Comparison of ENCODE assay signal across 21 cellular contexts in the genomic region with DNA sequence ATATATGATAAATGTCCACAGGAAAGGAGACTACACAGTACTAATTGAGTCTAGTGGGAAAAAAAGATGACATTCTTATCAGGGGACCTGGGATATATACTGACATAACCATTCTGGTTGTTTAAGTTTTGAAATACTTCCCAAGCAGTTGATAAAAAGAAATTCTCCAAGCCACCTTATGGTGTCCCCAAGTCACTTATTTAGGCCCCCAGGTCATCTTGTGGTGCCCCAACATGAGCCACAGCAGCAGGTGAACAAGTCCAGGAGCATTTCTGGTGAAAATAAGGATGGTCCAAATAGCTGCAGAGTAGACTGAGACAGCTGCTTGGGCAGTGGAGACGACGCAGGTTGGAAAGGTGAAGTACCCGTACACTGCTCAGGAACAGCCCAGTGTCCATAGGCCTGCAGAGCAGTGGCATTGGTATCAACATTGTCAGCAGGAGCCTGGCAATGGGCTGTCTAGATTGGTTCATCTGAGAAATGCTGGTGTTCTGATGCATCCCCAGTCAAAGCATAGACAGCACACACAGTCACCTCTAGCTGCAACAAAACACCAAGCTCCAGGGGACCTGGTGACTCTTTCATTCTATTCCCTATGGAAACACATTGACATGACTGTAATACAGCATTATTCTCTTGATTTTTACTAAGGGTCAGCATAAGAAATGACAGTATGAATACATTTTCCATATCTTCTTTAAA.
A peak's percentile ranks its signal among the peaks of the same experiment; 100 is the strongest.
DNase-seq lines count a peak whose midpoint lies in the region; ATAC-seq and TF ChIP-seq lines count a peak whose summit lies in the region.
"Had no signal": no experiment of that assay in that cellular context is flagged by ENCODE, and none has a peak within 500 bp of the region (broad histone marks: within the 10 kb centered on the region; RNA-seq: fewer than 3 reads in every experiment).

No MANE protein-coding gene starts in this region.

- H3K4ac ChIP-seq in IMR-90 (ENCODE audit: low read depth, low read length) = peak overlapping the region; percentile 73

- ATAC-seq in IMR-90 (ENCODE audit: low read depth) (peak; percentile 58), right cardiac atrium (no peak), lower lobe of right lung (no peak), GM21786 (IDR thresholded peaks at IDR 0.05; ENCODE audit: unreplicated experiment) (no peak)
- ATAC-seq: GM12878; naive thymus-derived CD8-positive, alpha-beta T cell; pancreas had no signal

- H2BK20ac ChIP-seq in IMR-90 (ENCODE audit: low read depth, low read length) = peak overlapping the region; percentile 90

- no peak overlapping the region; the same call in 1 of the 2 replicates for H3K56ac ChIP-seq in IMR-90 (ENCODE audit: extremely low read depth, insufficient read depth, low read length)

- no TSS peak for BruUV-seq in IMR-90 (replicated peaks; lab: Mats Ljungman, UMichigan)

- CTCF ChIA-PET in IMR-90 (lab: Yijun Ruan, JAX) = interaction anchor here (0.6 kb wide), 1 partner anchor 787 kb away, joined by 4 read pairs; no protein-coding TSS in a partner anchor

- H2BK5ac ChIP-seq in IMR-90 (ENCODE audit: low read depth, low read length, poor library complexity, severe bottlenecking) = peak overlapping the region; percentile 83

- no peak overlapping the region for H3K4me3 ChIP-seq in IMR-90 (ENCODE audit: insufficient read depth, low read depth, low read length)
- no peak overlapping the region for H3K4me3 ChIP-seq in brain microvascular endothelial cell (ENCODE audit: low read depth, low read length)
- no peak overlapping the region for H3K4me3 ChIP-seq in right cardiac atrium (ENCODE audit: low read length)
- H3K4me3 ChIP-seq in lower lobe of right lung = no peak overlapping the region
- H3K4me3 ChIP-seq: GM12878, pancreas, right lobe of liver, testis had no signal

- dilution Hi-C loops in IMR-90 (cut with HindIII; ENCODE audit: low sequenced_read_pairs, unreplicated experiment) = no loop called here

- H2BK15ac ChIP-seq in IMR-90 (ENCODE audit: low read depth, low read length) = peak overlapping the region; percentile 12; the same call in 2 of the 3 replicates

- peak overlapping the region; percentile 48 for H3K23ac ChIP-seq in IMR-90 (ENCODE audit: low read depth, low read length)

- H3K27me3 ChIP-seq in IMR-90 (ENCODE audit: control insufficient read depth, insufficient read depth, low read length) (no peaks in the 10 kb centered on the region), brain microvascular endothelial cell (replicated peaks) (no peaks in the 10 kb centered on the region), right cardiac atrium (ENCODE audit: control insufficient read depth, insufficient read depth) (no peaks in the 10 kb centered on the region), lower lobe of right lung (ENCODE audit: low read depth) (no peaks in the 10 kb centered on the region)
- H3K27me3 ChIP-seq: pancreas, right lobe of liver, testis had no signal

- no peak overlapping the region for H2AK9ac ChIP-seq in IMR-90 (replicated peaks; ENCODE audit: low read depth, low read length, poor library complexity)

- H3K4me1 ChIP-seq in IMR-90 (ENCODE audit: control insufficient read depth, insufficient read depth, low read length) (peaks cover 10% of the 10 kb centered on the region), right cardiac atrium (ENCODE audit: control insufficient read depth, insufficient read depth, low read length) (no peaks in the 10 kb centered on the region), lower lobe of right lung (no peaks in the 10 kb centered on the region)
- H3K4me1 ChIP-seq: pancreas, right lobe of liver had no signal

- no peak overlapping the region; the same call in 1 of the 2 replicates for H4K91ac ChIP-seq in IMR-90 (ENCODE audit: insufficient read depth, low read depth, low read length)

- no peak for TF ChIP-seq RAD21 in IMR-90 (IDR thresholded peaks at IDR 0.05; ENCODE audit: low read length)

- no peak for TF ChIP-seq POLR2A in IMR-90 (IDR thresholded peaks at IDR 0.05; ENCODE audit: low read depth, low read length)

- H2AK5ac ChIP-seq in IMR-90 (ENCODE audit: low read depth, low read length) = peak overlapping the region; percentile 86; the same call in 1 of the 2 replicates

- H3K36me3 ChIP-seq in IMR-90 (ENCODE audit: control insufficient read depth, insufficient read depth, low read length) (no peaks in the 10 kb centered on the region), brain microvascular endothelial cell (replicated peaks) (no peaks in the 10 kb centered on the region), lower lobe of right lung (no peaks in the 10 kb centered on the region)
- H3K36me3 ChIP-seq: pancreas, right lobe of liver had no signal

- TF ChIP-seq CTCF in IMR-90 (conservative IDR thresholded peaks at IDR 0.05; ENCODE audit: low read depth, low read length) (no peak), brain microvascular endothelial cell (IDR thresholded peaks at IDR 0.05; ENCODE audit: low read depth, low read length, missing control alignments) (no peak), lower lobe of right lung (IDR thresholded peaks at IDR 0.05) (no peak)

- no peaks in the 10 kb centered on the region for H3K9me3 ChIP-seq in IMR-90 (ENCODE audit: control insufficient read depth, insufficient read depth, low read length)
- H3K9me3 ChIP-seq in right cardiac atrium (ENCODE audit: control insufficient read depth, low read length) = no peaks in the 10 kb centered on the region
- no peaks in the 10 kb centered on the region for H3K9me3 ChIP-seq in lower lobe of right lung
- H3K9me3 ChIP-seq: pancreas, right lobe of liver, testis had no signal

- WGBS in IMR-90 (ENCODE audit: extremely low coverage in 2 of 2, insufficient read length in 1 of 2), 2 experiments = 100% methylated on average over 1 of the region's 3 CpGs; no CpG with 5 or more reads in 1 of the 2 experiments
- 93% methylated on average over 3 of the region's 3 CpGs for whole genome bisulfite sequencing in right cardiac atrium

- H3K14ac ChIP-seq in IMR-90 (replicated peaks; ENCODE audit: low read depth, low read length) = peak overlapping the region; percentile 84; the same call in 1 of the 2 replicates

- peak overlapping the region; percentile 37 for H3K18ac ChIP-seq in IMR-90 (ENCODE audit: low read depth, low read length)

- H3K27ac ChIP-seq in IMR-90 (ENCODE audit: insufficient read depth, low read length) (peak overlapping the region; percentile 45; the same call in 1 of the 2 replicates), brain microvascular endothelial cell (peak overlapping the region; percentile 27), right cardiac atrium (ENCODE audit: low read length) (no peak overlapping the region), lower lobe of right lung (no peak overlapping the region)
- H3K27ac ChIP-seq: C4-2B, pancreas, right lobe of liver, RWPE1, testis had no signal

- H4K20me1 ChIP-seq in IMR-90 (ENCODE audit: insufficient read depth, low read length) = no peaks in the 10 kb centered on the region

- H4K8ac ChIP-seq in IMR-90 (ENCODE audit: low read depth in 2 of 2, low read length in 2 of 2) = peak overlapping the region in 1 of 2 experiments; percentile 22; a peak in 1 of 4 replicates

- peak overlapping the region; percentile 62; the same call in 1 of the 2 replicates for H4K5ac ChIP-seq in IMR-90 (ENCODE audit: low read depth, low read length)

- intact Hi-C loops in IMR-90 (cut with micrococcal nuclease) = no loop called here
- intact Hi-C loops in right cardiac atrium (cut with DNase I) = no loop called here
- intact Hi-C loops in lower lobe of right lung (cut with DNase I) = no loop called here

- POLR2A ChIA-PET in IMR-90 (lab: Charles Lee; ENCODE audit: unreplicated experiment) = no interaction called here

- H2AFZ ChIP-seq in IMR-90 (replicated peaks; ENCODE audit: low read length, poor library complexity) = peak overlapping the region; percentile 64

- H3K4me2 ChIP-seq in IMR-90 (ENCODE audit: low read depth, low read length) = peak overlapping the region; percentile 73

- no peak overlapping the region for H3K9ac ChIP-seq in IMR-90 (ENCODE audit: low read depth, low read length)

- H3K79me1 ChIP-seq in IMR-90 (ENCODE audit: low read depth in 1 of 2, low read length in 2 of 2) = peaks cover 0 to 3% of the 10 kb centered on the region in 2 experiments; a peak in 1 of 4 replicates

- peak; percentile 37 for DNase-seq in Daoy (ENCODE audit: low read depth)
- DNase-seq in IMR-90 = peak; percentile 30
- peak; percentile 55 for DNase-seq in brain microvascular endothelial cell
- peak; percentile 30 for DNase-seq in kidney tubule cell (ENCODE audit: low spot score)
- no peak for DNase-seq in right cardiac atrium
- DNase-seq in lower lobe of right lung = no peak
- DNase-seq in Ammon's horn (ENCODE audit: low spot score) = no peak
- DNase-seq: ACHN; activated T-cell treated with anti-CD3 and anti-CD28 coated beads, Interleukin-2, amount 50 U/mL, for 48 hours; DMS 273 treated with DMSO at 0.1 percent for 48 hours; Kasumi-1; mesendoderm; naive thymus-derived CD8-positive, alpha-beta T cell; NCI-H1105 treated with DMSO at 0.1 percent for 48 hours; pancreas; right lobe of liver; testis had no signal

- in situ Hi-C loops in IMR-90 (cut with MboI; ENCODE audit: low sequenced_read_pairs) (no loop called here), brain microvascular endothelial cell (cut with HindIII; ENCODE audit: low pct_ligation_motif_present, low sequenced_read_pairs) (no loop called here)

- H3K9me1 ChIP-seq in IMR-90 (ENCODE audit: insufficient read depth, low read length) = peaks cover 5% of the 10 kb centered on the region; the same call in 1 of the 2 replicates

- peak overlapping the region; percentile 84 for H2BK120ac ChIP-seq in IMR-90 (ENCODE audit: low read depth, low read length)

TF ChIP-seq in IMR-90, 13 proteins besides CTCF, POLR2A, EP300 and RAD21:
- no peak for TF ChIP-seq USF2 (IDR thresholded peaks at IDR 0.05; ENCODE audit: low read depth, low read length)
- TF ChIP-seq ELK1 (IDR thresholded peaks at IDR 0.05; ENCODE audit: borderline replicate concordance, low read depth, low read length) = no peak
- no peak for TF ChIP-seq NFE2L2 (IDR thresholded peaks at IDR 0.05; ENCODE audit: low read depth, low read length)

Comparison
In these comparisons a context has a peak if more than half of its experiments do, and no peak if none do; other contexts are left out.
1. DNase-seq: peak in Daoy (single experiment), IMR-90 (single experiment), brain microvascular endothelial cell (single experiment) and kidney tubule cell (single experiment); none in right cardiac atrium (0 of 3), lower lobe of right lung (single experiment) and Ammon's horn (single experiment).
2. H3K27ac ChIP-seq: peak in IMR-90 (single experiment) and brain microvascular endothelial cell (single experiment); none in right cardiac atrium (single experiment) and lower lobe of right lung (single experiment).